ENCODE assay signal across 16 cellular contexts in the genomic region with DNA sequence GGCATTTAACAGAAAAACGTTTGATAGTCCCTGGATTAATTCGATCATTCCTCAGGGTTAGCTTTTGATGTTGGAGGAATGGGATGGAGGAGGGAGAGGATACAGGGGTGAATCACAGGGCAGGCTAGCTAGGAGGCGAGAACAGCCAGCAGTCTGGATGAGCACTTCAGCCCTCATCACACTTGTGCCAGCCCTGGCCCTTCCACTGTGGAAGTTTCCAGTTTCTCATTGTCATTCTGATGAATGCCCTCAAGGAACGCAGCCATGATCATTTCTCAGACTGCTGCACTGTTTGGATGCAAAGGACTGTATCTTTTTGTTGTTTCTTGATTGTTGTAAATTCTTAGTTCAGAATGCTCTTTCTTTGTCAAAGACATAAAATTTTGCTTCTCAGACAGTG.
DNase-seq lines count a peak whose midpoint lies in the region; ATAC-seq and TF ChIP-seq lines count a peak whose summit lies in the region.
"Had no signal": no experiment of that assay in that cellular context is flagged by ENCODE, and none has a peak within 500 bp of the region (broad histone marks: within the 10 kb centered on the region; RNA-seq: fewer than 3 reads in every experiment).

No MANE protein-coding gene starts in this region.

- TF ChIP-seq CTCF in fibroblast of the aortic adventitia (IDR thresholded peaks at IDR 0.05; ENCODE audit: insufficient read depth, low read length) (no peak), nephron (IDR thresholded peaks at IDR 0.05; ENCODE audit: unreplicated experiment in 3 of 3) (no peak)

- no peaks in the 10 kb centered on the region for H3K27me3 Mint-ChIP-seq in nephron (ENCODE audit: low read depth)

- ATAC-seq in GM21737 (IDR thresholded peaks at IDR 0.05; ENCODE audit: unreplicated experiment) (no peak), GM21717 (IDR thresholded peaks at IDR 0.05; ENCODE audit: unreplicated experiment) (no peak)
- ATAC-seq: K562, PC-3 had no signal

- peak overlapping the region in 2 of 3 experiments; percentile 41 to 62 for H3K27ac Mint-ChIP-seq in nephron
- H3K27ac Mint-ChIP-seq: CD14-positive monocyte had no signal

- DNase-seq in ELF-1 (ENCODE audit: low read depth, low spot score) = peak; percentile 52
- DNase-seq in RPMI7951 (ENCODE audit: low read depth) = peak; percentile 13
- DNase-seq in fibroblast of the aortic adventitia (ENCODE audit: low read depth) = peak; percentile 22
- DNase-seq in H7 = no peak
- DNase-seq in LoVo (ENCODE audit: low spot score) = no peak
- DNase-seq: DMS53, GOT3, NCI-H1092, NCI-H1694, NCI-H2107, PC-3 had no signal

- H3K4me3 ChIP-seq in fibroblast of the aortic adventitia (ENCODE audit: low read depth, low read length) (no peak overlapping the region), H7 (ENCODE audit: insufficient read depth, low read depth, low read length) (no peak overlapping the region)
- H3K4me3 ChIP-seq: K562 had no signal

- no peaks in the 10 kb centered on the region for H3K27me3 ChIP-seq in H7 (ENCODE audit: control insufficient read depth, insufficient read depth, low read length)

- no peaks in the 10 kb centered on the region for H3K36me3 Mint-ChIP-seq in nephron (ENCODE audit: low read depth)
- H3K36me3 Mint-ChIP-seq: CD14-positive monocyte had no signal

- H3K4me1 Mint-ChIP-seq in nephron = peaks cover 44% of the 10 kb centered on the region

- H3K4me3 Mint-ChIP-seq in nephron = no peak overlapping the region
- H3K4me3 Mint-ChIP-seq: CD14-positive monocyte had no signal

- H3K36me3 ChIP-seq in H7 (replicated peaks; ENCODE audit: control insufficient read depth, insufficient read depth, low read length) = no peaks in the 10 kb centered on the region

- H3K9me3 Mint-ChIP-seq in nephron = no peaks in the 10 kb centered on the region

Comparison
In these comparisons a context has a peak if more than half of its experiments do, and no peak if none do; other contexts are left out.
1. DNase-seq: peak in ELF-1 (single experiment), RPMI7951 (single experiment) and fibroblast of the aortic adventitia (single experiment); none in H7 (single experiment) and LoVo (single experiment).